ENCODE assay signal across 24 cellular contexts in genomic region chr20:34953960-34954359, GRCh38. TPM values are rescaled to one million over a fixed set of nuclear protein-coding genes. Genes with fewer than 3 reads are reported as not detected.
A peak's percentile ranks its signal among the peaks of the same experiment; 100 is the strongest.
DNase-seq lines count a peak whose midpoint lies in the region; ATAC-seq and TF ChIP-seq lines count a peak whose summit lies in the region.
"Had no signal": no experiment of that assay in that cellular context is flagged by ENCODE, and none has a peak within 500 bp of the region (broad histone marks: within the 10 kb centered on the region; RNA-seq: fewer than 3 reads in every experiment).

No MANE protein-coding gene starts in this region.

- no peak overlapping the region for H3K4me3 ChIP-seq in gastrocnemius medialis

- no peaks in the 10 kb centered on the region for H3K36me3 ChIP-seq in gastrocnemius medialis

- H3K9me3 Mint-ChIP-seq in activated naive CD8-positive, alpha-beta T cell (ENCODE audit: low read depth) = no peaks in the 10 kb centered on the region
- no peaks in the 10 kb centered on the region for H3K9me3 Mint-ChIP-seq in activated naive CD8-positive, alpha-beta T cell treated with anti-CD3 and anti-CD28 coated beads, Interleukin-2, amount 50 U/mL, for 24 hours
- H3K9me3 Mint-ChIP-seq in brain (peaks cover 0 to 4% (median 0%) of the 10 kb centered on the region in 5 experiments), CD14-positive monocyte (peaks cover 0 to 3% (median 0%) of the 10 kb centered on the region in 7 donors)
- H3K9me3 Mint-ChIP-seq: IgD-negative memory B cell had no signal

- in situ Hi-C loops in gastrocnemius medialis (cut with MboI; ENCODE audit: low sequenced_read_pairs in 4 of 4) = no loop called here

- TF ChIP-seq CTCF in brain (conservative IDR thresholded peaks at IDR 0.05) (no peak), gastrocnemius medialis (IDR thresholded peaks at IDR 0.05 in 4 of 5, conservative IDR thresholded peaks at IDR 0.05 in 1 of 5) (no peak), CD14-positive monocyte (IDR thresholded peaks at IDR 0.05) (no peak)

- no peak for TF ChIP-seq POLR2A in gastrocnemius medialis (IDR thresholded peaks at IDR 0.05)

- ATAC-seq in activated naive CD8-positive, alpha-beta T cell treated with anti-CD3 and anti-CD28 coated beads, Interleukin-2, amount 50 U/mL, for 24 hours = no peak
- no peak for ATAC-seq in gastrocnemius medialis
- ATAC-seq in HG02642 (IDR thresholded peaks at IDR 0.05; ENCODE audit: poor library complexity, unreplicated experiment) = no peak
- ATAC-seq: esophagus mucosa had no signal

- peak overlapping the region; percentile 83 to 98 (median 91) for H3K27ac ChIP-seq in gastrocnemius medialis

- H3K36me3 Mint-ChIP-seq in activated naive CD8-positive, alpha-beta T cell = no peaks in the 10 kb centered on the region
- H3K36me3 Mint-ChIP-seq in activated naive CD8-positive, alpha-beta T cell treated with anti-CD3 and anti-CD28 coated beads, Interleukin-2, amount 50 U/mL, for 24 hours (ENCODE audit: low read depth) = peaks cover 7% of the 10 kb centered on the region
- H3K36me3 Mint-ChIP-seq in brain (peaks cover 14% of the 10 kb centered on the region), CD14-positive monocyte (peaks cover 13 to 18% of the 10 kb centered on the region in 2 donors)

- H3K9me3 ChIP-seq in gastrocnemius medialis = no peaks in the 10 kb centered on the region
- H3K9me3 ChIP-seq: MG63 had no signal

- H3K4me1 Mint-ChIP-seq in activated naive CD8-positive, alpha-beta T cell (ENCODE audit: low read depth) = peaks cover 24% of the 10 kb centered on the region
- peaks cover 21% of the 10 kb centered on the region for H3K4me1 Mint-ChIP-seq in activated naive CD8-positive, alpha-beta T cell treated with anti-CD3 and anti-CD28 coated beads, Interleukin-2, amount 50 U/mL, for 24 hours
- H3K4me1 Mint-ChIP-seq in brain (peaks cover 58% of the 10 kb centered on the region), CD14-positive monocyte (peaks cover 16% of the 10 kb centered on the region)

- DNase-seq in activated naive CD8-positive, alpha-beta T cell treated with anti-CD3 and anti-CD28 coated beads, Interleukin-2, amount 50 U/mL, for 24 hours = no peak
- DNase-seq in NCI-H526 (lab: John Stamatoyannopoulos, UW) = peak; percentile 91 to 92
- DNase-seq in gastrocnemius medialis = no peak
- DNase-seq in ecto neural progenitor cell (ENCODE audit: low spot score) = no peak
- no peak for DNase-seq in CD14-positive monocyte (ENCODE audit: low spot score)
- DNase-seq: activated CD4-positive, alpha-beta T cell treated with anti-CD3 and anti-CD28 coated beads for 48 hours; activated CD8-positive, alpha-beta memory T cell treated with anti-CD3 and anti-CD28 coated beads, Interleukin-2, amount 50 U/mL, for 4 hours; activated effector memory CD4-positive, alpha-beta T cell treated with Interleukin-2 at 50 U/mL for 16 hours; aorta; DMS153; effector CD8-positive, alpha-beta T cell; MG63; NCI-H1436; NCI-H524 treated with DMSO at 0.1 percent for 48 hours; retina; stimulated activated CD8-positive, alpha-beta memory T cell treated with anti-CD3 and anti-CD28 coated beads, Interleukin-4, amount 100 ng/mL, for 48 hours; substantia nigra; SW 1271 had no signal

- H3K27me3 ChIP-seq in gastrocnemius medialis = no peaks in the 10 kb centered on the region
- H3K27me3 ChIP-seq: MG63 had no signal

- H3K27me3 Mint-ChIP-seq in activated naive CD8-positive, alpha-beta T cell = no peaks in the 10 kb centered on the region
- no peaks in the 10 kb centered on the region for H3K27me3 Mint-ChIP-seq in activated naive CD8-positive, alpha-beta T cell treated with anti-CD3 and anti-CD28 coated beads, Interleukin-2, amount 50 U/mL, for 24 hours
- peaks cover 6% of the 10 kb centered on the region for H3K27me3 Mint-ChIP-seq in brain
- H3K27me3 Mint-ChIP-seq in CD14-positive monocyte (ENCODE audit: low read depth in 3 of 3) = no peaks in the 10 kb centered on the region
- H3K27me3 Mint-ChIP-seq: IgD-negative memory B cell had no signal

- peak overlapping the region; percentile 35 for H3K4me3 Mint-ChIP-seq in activated naive CD8-positive, alpha-beta T cell
- no peak overlapping the region for H3K4me3 Mint-ChIP-seq in activated naive CD8-positive, alpha-beta T cell treated with anti-CD3 and anti-CD28 coated beads, Interleukin-2, amount 50 U/mL, for 24 hours
- H3K4me3 Mint-ChIP-seq in brain (peak overlapping the region; percentile 14 to 97 (median 22)), CD14-positive monocyte (no peak overlapping the region)

- H3K4me1 ChIP-seq in gastrocnemius medialis = peaks cover 27 to 53% of the 10 kb centered on the region in 2 donors

- intact Hi-C loops in gastrocnemius medialis (cut with DNase I; ENCODE audit: low total_unique reads) = loop anchor here (2.0 to 10.0 kb wide), 2 partner anchors 119 to 141 kb away; partner anchors contain the start of gene TRPC4AP
- intact Hi-C loops in CD14-positive monocyte (cut with micrococcal nuclease) = loop anchor here in 1 of 2 donors (10.0 kb wide), 1 partner anchor 141 kb away; the partner anchor contains the start of gene TRPC4AP

- H3K27ac Mint-ChIP-seq in activated naive CD8-positive, alpha-beta T cell = no peak overlapping the region
- no peak overlapping the region for H3K27ac Mint-ChIP-seq in activated naive CD8-positive, alpha-beta T cell treated with anti-CD3 and anti-CD28 coated beads, Interleukin-2, amount 50 U/mL, for 24 hours
- H3K27ac Mint-ChIP-seq in brain (peak overlapping the region in 1 of 5 experiments; percentile 62), CD14-positive monocyte (no peak overlapping the region)

RNA-seq across cellular contexts. Expression of gene GSS, which starts 1.6 kb away (rescaled TPM):
- 107 TPM for polyA plus RNA-seq in brain (ENCODE audit: insufficient read depth, low read depth, low replicate concordance)
- total RNA-seq in gastrocnemius medialis = 10 to 100 TPM; 14.1 to 33.0 (median 23.8) TPM
- 10 to 100 TPM; 30.4 to 34.0 TPM for polyA plus RNA-seq in CD14-positive monocyte

RNA-seq across cellular contexts. Expression of gene MYH7B, which starts 1.7 kb away (rescaled TPM):
- polyA plus RNA-seq in brain (ENCODE audit: insufficient read depth, low read depth, low replicate concordance) = 6.3 TPM
- 1 to 10 TPM; 1.6 to 8.5 (median 3.3) TPM for total RNA-seq in gastrocnemius medialis
- polyA plus RNA-seq in CD14-positive monocyte = not detected
- total RNA-seq: esophagus mucosa, frontal cortex had no signal

Comparison
In these comparisons a context has a peak if more than half of its experiments do, and no peak if none do; other contexts are left out.
1. H3K4me3 Mint-ChIP-seq: peak in activated naive CD8-positive, alpha-beta T cell (single experiment) and brain (5 of 5); none in activated naive CD8-positive, alpha-beta T cell treated with anti-CD3 and anti-CD28 coated beads, Interleukin-2, amount 50 U/mL, for 24 hours (single experiment) and CD14-positive monocyte (0 of 2).
2. DNase-seq: peak in NCI-H526 (2 of 2); none in activated naive CD8-positive, alpha-beta T cell treated with anti-CD3 and anti-CD28 coated beads, Interleukin-2, amount 50 U/mL, for 24 hours (single experiment), gastrocnemius medialis (0 of 2), ecto neural progenitor cell (single experiment) and CD14-positive monocyte (single experiment).